In the genomic region with DNA sequence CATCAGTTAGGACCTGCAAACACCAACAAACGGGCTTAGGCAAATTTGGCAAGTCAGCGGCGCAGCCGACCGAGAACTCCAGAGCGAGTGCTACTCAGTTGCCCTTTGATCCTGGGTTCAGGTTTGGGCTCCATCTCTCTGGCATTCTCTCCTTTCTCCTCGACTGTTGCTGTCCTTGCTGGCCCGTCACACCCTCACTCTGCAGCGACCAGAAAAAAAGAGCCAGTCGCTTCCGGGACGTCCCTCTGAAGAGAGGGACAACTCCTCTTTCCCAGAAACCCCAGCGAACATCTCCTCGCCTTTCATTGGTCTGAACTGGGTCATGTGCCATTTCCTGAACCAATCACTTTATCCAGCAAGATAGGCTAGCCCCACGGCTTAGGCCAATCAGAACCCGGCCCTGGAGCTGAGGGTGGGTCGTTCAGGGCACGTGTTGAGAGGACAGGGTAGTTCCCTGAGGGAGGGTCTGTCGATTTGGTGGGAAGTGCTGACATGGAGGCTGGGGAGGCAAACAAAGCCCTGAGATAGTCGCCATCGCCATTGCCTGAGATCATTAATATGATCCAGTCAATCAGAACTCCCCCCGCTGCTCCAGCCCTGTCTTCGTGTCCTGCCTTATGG, we compare ENCODE assay signal across 1 cellular context.
A peak's percentile ranks its signal among the peaks of the same experiment; 100 is the strongest.
TF ChIP-seq lines count a peak whose summit lies in the region.

No MANE protein-coding gene starts in this region.

TF ChIP-seq in K562, 482 proteins besides CTCF, POLR2A, EP300 and RAD21 (continued from another document and continues in another):
- TF ChIP-seq, protein P1, sequence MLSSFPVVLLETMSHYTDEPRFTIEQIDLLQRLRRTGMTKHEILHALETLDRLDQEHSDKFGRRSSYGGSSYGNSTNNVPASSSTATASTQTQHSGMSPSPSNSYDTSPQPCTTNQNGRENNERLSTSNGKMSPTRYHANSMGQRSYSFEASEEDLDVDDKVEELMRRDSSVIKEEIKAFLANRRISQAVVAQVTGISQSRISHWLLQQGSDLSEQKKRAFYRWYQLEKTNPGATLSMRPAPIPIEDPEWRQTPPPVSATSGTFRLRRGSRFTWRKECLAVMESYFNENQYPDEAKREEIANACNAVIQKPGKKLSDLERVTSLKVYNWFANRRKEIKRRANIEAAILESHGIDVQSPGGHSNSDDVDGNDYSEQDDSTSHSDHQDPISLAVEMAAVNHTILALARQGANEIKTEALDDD (IDR thresholded peaks at IDR 0.05), result no peak
- TF ChIP-seq, protein P2, sequence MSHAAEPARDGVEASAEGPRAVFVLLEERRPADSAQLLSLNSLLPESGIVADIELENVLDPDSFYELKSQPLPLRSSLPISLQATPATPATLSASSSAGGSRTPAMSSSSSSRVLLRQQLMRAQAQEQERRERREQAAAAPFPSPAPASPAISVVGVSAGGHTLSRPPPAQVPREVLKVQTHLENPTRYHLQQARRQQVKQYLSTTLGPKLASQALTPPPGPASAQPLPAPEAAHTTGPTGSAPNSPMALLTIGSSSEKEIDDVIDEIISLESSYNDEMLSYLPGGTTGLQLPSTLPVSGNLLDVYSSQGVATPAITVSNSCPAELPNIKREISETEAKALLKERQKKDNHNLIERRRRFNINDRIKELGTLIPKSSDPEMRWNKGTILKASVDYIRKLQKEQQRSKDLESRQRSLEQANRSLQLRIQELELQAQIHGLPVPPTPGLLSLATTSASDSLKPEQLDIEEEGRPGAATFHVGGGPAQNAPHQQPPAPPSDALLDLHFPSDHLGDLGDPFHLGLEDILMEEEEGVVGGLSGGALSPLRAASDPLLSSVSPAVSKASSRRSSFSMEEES (CRISPR knock-in tag; IDR thresholded peaks at IDR 0.05), result no peak
- TF ChIP-seq, protein P3, sequence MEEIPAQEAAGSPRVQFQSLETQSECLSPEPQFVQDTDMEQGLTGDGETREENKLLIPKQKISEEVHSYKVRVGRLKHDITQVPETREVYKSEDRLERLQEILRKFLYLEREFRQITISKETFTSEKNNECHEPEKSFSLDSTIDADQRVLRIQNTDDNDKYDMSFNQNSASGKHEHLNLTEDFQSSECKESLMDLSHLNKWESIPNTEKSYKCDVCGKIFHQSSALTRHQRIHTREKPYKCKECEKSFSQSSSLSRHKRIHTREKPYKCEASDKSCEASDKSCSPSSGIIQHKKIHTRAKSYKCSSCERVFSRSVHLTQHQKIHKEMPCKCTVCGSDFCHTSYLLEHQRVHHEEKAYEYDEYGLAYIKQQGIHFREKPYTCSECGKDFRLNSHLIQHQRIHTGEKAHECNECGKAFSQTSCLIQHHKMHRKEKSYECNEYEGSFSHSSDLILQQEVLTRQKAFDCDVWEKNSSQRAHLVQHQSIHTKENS (CRISPR knock-in tag; IDR thresholded peaks at IDR 0.05), result no peak
- no peak for TF ChIP-seq CREM (IDR thresholded peaks at IDR 0.05; ENCODE audit: low read depth)
- no peak for TF ChIP-seq MTF1 (CRISPR knock-in tag; IDR thresholded peaks at IDR 0.05; ENCODE audit: borderline replicate concordance)
- peak; percentile 91 for TF ChIP-seq FOS (IDR thresholded peaks at IDR 0.05; ENCODE audit: extremely low read depth, insufficient read length)
- TF ChIP-seq POLR3A (IDR thresholded peaks at IDR 0.05; ENCODE audit: borderline replicate concordance, extremely low read depth, insufficient read depth, insufficient read length), result no peak
- no peak for TF ChIP-seq ZSCAN32 (CRISPR knock-in tag; IDR thresholded peaks at IDR 0.05)
- no peak for TF ChIP-seq DDX20 (tag; IDR thresholded peaks at IDR 0.05; ENCODE audit: low read depth)
- TF ChIP-seq ZFP1 (CRISPR knock-in tag; IDR thresholded peaks at IDR 0.05), result no peak
- TF ChIP-seq EP400 (IDR thresholded peaks at IDR 0.05), result 0 out of 2 replicates have a peak, but pooled peaks have one; percentile 24
- TF ChIP-seq RBM15 (IDR thresholded peaks at IDR 0.05; ENCODE audit: insufficient read depth, low read length), result no peak
- TF ChIP-seq XRCC5 (IDR thresholded peaks at IDR 0.05; ENCODE audit: low read depth, low read length), result no peak
- no peak for TF ChIP-seq SMARCA4 (IDR thresholded peaks at IDR 0.05)
- peak; percentile 87 for TF ChIP-seq ASH1L (IDR thresholded peaks at IDR 0.05; ENCODE audit: borderline replicate concordance, low read depth, partially characterized antibody)
- TF ChIP-seq, protein P4, sequence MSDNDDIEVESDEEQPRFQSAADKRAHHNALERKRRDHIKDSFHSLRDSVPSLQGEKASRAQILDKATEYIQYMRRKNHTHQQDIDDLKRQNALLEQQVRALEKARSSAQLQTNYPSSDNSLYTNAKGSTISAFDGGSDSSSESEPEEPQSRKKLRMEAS (CRISPR knock-in tag; IDR thresholded peaks at IDR 0.05), result peak; percentile 53; the same call in 1 of the 2 replicates
- TF ChIP-seq MAFK (IDR thresholded peaks at IDR 0.05; ENCODE audit: low read length), result no peak
- no peak for TF ChIP-seq HMGN3 (IDR thresholded peaks at IDR 0.05; ENCODE audit: borderline replicate concordance, extremely low read depth, insufficient read length, low read depth, low read length)
- TF ChIP-seq MECOM (CRISPR knock-in tag; IDR thresholded peaks at IDR 0.05), result no peak
- TF ChIP-seq SRSF9 (IDR thresholded peaks at IDR 0.05; ENCODE audit: borderline replicate concordance, low read depth, low read length), result no peak
- TF ChIP-seq, protein P5, sequence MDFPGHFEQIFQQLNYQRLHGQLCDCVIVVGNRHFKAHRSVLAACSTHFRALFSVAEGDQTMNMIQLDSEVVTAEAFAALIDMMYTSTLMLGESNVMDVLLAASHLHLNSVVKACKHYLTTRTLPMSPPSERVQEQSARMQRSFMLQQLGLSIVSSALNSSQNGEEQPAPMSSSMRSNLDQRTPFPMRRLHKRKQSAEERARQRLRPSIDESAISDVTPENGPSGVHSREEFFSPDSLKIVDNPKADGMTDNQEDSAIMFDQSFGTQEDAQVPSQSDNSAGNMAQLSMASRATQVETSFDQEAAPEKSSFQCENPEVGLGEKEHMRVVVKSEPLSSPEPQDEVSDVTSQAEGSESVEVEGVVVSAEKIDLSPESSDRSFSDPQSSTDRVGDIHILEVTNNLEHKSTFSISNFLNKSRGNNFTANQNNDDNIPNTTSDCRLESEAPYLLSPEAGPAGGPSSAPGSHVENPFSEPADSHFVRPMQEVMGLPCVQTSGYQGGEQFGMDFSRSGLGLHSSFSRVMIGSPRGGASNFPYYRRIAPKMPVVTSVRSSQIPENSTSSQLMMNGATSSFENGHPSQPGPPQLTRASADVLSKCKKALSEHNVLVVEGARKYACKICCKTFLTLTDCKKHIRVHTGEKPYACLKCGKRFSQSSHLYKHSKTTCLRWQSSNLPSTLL (IDR thresholded peaks at IDR 0.05), result no peak
- TF ChIP-seq TAF1 (IDR thresholded peaks at IDR 0.05; ENCODE audit: control insufficient read depth, extremely low read depth, insufficient read depth, low read length, severe bottlenecking), result peak; percentile 73
- no peak for TF ChIP-seq PTRF (tag; IDR thresholded peaks at IDR 0.05)
- TF ChIP-seq, protein P6, sequence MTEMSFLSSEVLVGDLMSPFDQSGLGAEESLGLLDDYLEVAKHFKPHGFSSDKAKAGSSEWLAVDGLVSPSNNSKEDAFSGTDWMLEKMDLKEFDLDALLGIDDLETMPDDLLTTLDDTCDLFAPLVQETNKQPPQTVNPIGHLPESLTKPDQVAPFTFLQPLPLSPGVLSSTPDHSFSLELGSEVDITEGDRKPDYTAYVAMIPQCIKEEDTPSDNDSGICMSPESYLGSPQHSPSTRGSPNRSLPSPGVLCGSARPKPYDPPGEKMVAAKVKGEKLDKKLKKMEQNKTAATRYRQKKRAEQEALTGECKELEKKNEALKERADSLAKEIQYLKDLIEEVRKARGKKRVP (CRISPR knock-in tag; IDR thresholded peaks at IDR 0.05), result no peak
- no peak for TF ChIP-seq HDAC1 (IDR thresholded peaks at IDR 0.05)
- no peak for TF ChIP-seq PCBP1 (IDR thresholded peaks at IDR 0.05; ENCODE audit: low read depth, low read length, poor library complexity, severe bottlenecking)
- no peak for TF ChIP-seq RCOR1 (IDR thresholded peaks at IDR 0.05; ENCODE audit: borderline replicate concordance in 1 of 2, low read depth in 2 of 2, low read length in 2 of 2)
- TF ChIP-seq, protein P7, sequence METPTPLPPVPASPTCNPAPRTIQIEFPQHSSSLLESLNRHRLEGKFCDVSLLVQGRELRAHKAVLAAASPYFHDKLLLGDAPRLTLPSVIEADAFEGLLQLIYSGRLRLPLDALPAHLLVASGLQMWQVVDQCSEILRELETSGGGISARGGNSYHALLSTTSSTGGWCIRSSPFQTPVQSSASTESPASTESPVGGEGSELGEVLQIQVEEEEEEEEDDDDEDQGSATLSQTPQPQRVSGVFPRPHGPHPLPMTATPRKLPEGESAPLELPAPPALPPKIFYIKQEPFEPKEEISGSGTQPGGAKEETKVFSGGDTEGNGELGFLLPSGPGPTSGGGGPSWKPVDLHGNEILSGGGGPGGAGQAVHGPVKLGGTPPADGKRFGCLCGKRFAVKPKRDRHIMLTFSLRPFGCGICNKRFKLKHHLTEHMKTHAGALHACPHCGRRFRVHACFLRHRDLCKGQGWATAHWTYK (CRISPR knock-in tag; IDR thresholded peaks at IDR 0.05), result 0 out of 2 replicates have a peak, but pooled peaks have one; percentile 18
- TF ChIP-seq, protein P8, sequence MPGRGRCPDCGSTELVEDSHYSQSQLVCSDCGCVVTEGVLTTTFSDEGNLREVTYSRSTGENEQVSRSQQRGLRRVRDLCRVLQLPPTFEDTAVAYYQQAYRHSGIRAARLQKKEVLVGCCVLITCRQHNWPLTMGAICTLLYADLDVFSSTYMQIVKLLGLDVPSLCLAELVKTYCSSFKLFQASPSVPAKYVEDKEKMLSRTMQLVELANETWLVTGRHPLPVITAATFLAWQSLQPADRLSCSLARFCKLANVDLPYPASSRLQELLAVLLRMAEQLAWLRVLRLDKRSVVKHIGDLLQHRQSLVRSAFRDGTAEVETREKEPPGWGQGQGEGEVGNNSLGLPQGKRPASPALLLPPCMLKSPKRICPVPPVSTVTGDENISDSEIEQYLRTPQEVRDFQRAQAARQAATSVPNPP (IDR thresholded peaks at IDR 0.05; ENCODE audit: borderline replicate concordance, insufficient read depth, insufficient read length), result no peak
- TF ChIP-seq FUS (optimal IDR thresholded peaks at IDR 0.05; ENCODE audit: low read depth, low read length), result no peak
- TF ChIP-seq, protein P9, sequence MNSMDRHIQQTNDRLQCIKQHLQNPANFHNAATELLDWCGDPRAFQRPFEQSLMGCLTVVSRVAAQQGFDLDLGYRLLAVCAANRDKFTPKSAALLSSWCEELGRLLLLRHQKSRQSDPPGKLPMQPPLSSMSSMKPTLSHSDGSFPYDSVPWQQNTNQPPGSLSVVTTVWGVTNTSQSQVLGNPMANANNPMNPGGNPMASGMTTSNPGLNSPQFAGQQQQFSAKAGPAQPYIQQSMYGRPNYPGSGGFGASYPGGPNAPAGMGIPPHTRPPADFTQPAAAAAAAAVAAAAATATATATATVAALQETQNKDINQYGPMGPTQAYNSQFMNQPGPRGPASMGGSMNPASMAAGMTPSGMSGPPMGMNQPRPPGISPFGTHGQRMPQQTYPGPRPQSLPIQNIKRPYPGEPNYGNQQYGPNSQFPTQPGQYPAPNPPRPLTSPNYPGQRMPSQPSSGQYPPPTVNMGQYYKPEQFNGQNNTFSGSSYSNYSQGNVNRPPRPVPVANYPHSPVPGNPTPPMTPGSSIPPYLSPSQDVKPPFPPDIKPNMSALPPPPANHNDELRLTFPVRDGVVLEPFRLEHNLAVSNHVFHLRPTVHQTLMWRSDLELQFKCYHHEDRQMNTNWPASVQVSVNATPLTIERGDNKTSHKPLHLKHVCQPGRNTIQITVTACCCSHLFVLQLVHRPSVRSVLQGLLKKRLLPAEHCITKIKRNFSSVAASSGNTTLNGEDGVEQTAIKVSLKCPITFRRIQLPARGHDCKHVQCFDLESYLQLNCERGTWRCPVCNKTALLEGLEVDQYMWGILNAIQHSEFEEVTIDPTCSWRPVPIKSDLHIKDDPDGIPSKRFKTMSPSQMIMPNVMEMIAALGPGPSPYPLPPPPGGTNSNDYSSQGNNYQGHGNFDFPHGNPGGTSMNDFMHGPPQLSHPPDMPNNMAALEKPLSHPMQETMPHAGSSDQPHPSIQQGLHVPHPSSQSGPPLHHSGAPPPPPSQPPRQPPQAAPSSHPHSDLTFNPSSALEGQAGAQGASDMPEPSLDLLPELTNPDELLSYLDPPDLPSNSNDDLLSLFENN (IDR thresholded peaks at IDR 0.05; ENCODE audit: low read depth in 2 of 2, low read length in 2 of 2), result no peak
- TF ChIP-seq, protein P10, sequence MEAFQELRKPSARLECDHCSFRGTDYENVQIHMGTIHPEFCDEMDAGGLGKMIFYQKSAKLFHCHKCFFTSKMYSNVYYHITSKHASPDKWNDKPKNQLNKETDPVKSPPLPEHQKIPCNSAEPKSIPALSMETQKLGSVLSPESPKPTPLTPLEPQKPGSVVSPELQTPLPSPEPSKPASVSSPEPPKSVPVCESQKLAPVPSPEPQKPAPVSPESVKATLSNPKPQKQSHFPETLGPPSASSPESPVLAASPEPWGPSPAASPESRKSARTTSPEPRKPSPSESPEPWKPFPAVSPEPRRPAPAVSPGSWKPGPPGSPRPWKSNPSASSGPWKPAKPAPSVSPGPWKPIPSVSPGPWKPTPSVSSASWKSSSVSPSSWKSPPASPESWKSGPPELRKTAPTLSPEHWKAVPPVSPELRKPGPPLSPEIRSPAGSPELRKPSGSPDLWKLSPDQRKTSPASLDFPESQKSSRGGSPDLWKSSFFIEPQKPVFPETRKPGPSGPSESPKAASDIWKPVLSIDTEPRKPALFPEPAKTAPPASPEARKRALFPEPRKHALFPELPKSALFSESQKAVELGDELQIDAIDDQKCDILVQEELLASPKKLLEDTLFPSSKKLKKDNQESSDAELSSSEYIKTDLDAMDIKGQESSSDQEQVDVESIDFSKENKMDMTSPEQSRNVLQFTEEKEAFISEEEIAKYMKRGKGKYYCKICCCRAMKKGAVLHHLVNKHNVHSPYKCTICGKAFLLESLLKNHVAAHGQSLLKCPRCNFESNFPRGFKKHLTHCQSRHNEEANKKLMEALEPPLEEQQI (IDR thresholded peaks at IDR 0.05), result no peak
- TF ChIP-seq TAF7 (tag; IDR thresholded peaks at IDR 0.05), result peak; percentile 99
- no peak for TF ChIP-seq YBX1 (IDR thresholded peaks at IDR 0.05)
- TF ChIP-seq, protein P11, sequence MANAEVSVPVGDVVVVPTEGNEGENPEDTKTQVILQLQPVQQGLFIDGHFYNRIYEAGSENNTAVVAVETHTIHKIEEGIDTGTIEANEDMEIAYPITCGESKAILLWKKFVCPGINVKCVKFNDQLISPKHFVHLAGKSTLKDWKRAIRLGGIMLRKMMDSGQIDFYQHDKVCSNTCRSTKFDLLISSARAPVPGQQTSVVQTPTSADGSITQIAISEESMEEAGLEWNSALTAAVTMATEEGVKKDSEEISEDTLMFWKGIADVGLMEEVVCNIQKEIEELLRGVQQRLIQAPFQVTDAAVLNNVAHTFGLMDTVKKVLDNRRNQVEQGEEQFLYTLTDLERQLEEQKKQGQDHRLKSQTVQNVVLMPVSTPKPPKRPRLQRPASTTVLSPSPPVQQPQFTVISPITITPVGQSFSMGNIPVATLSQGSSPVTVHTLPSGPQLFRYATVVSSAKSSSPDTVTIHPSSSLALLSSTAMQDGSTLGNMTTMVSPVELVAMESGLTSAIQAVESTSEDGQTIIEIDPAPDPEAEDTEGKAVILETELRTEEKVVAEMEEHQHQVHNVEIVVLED (CRISPR knock-in tag; IDR thresholded peaks at IDR 0.05), result no peak
